Comparison of ENCODE assay signal across 20 cellular contexts in genomic region chr15:41983221-41983620, GRCh38. TPM values are rescaled to one million over a fixed set of nuclear protein-coding genes. Genes with fewer than 3 reads are reported as not detected.
DNase-seq lines count a peak whose midpoint lies in the region; ATAC-seq and TF ChIP-seq lines count a peak whose summit lies in the region.
"Had no signal": no experiment of that assay in that cellular context is flagged by ENCODE, and none has a peak within 500 bp of the region (broad histone marks: within the 10 kb centered on the region; RNA-seq: fewer than 3 reads in every experiment).

No MANE protein-coding gene starts in this region.

- no peaks in the 10 kb centered on the region for H3K36me3 ChIP-seq in H7 (replicated peaks; ENCODE audit: control insufficient read depth, insufficient read depth, low read length)
- H3K36me3 ChIP-seq in Panc1 (ENCODE audit: control insufficient read depth, insufficient read depth, low read length), result no peaks in the 10 kb centered on the region
- no peaks in the 10 kb centered on the region for H3K36me3 ChIP-seq in left lung
- H3K36me3 ChIP-seq in tibial artery, result no peaks in the 10 kb centered on the region
- H3K36me3 ChIP-seq: SJSA1 had no signal

- DNase-seq in H7, result peak; percentile 64
- DNase-seq in Panc1 (ENCODE audit: low read depth, low spot score), result no peak
- no peak for DNase-seq in left lung
- peak; percentile 9 to 47 for DNase-seq in tibial artery
- no peak for DNase-seq in NCI-H187 (lab: John Stamatoyannopoulos, UW)
- DNase-seq in effector memory CD8-positive, alpha-beta T cell, result no peak
- DNase-seq in SIG-M5 treated with dmso at 0.1 percent for 504 hours (lab: John Stamatoyannopoulos, UW; ENCODE audit: unreplicated experiment), result no peak
- DNase-seq: ACHN, DMS79, IMR-90, NCI-H1417, NCI-H187 treated with DMSO at 0.1 percent for 48 hours, NCI-H226, NCI-H526, PC-9 had no signal

- no peaks in the 10 kb centered on the region for H3K9me3 Mint-ChIP-seq in effector memory CD8-positive, alpha-beta T cell

- in situ Hi-C loops in Panc1 (cut with HindIII; ENCODE audit: low pct_unique_long_range_greater_than_20kb, low sequenced_read_pairs), result no loop called here

- ATAC-seq in Panc1 (0 out of 2 replicates have a peak, but pooled peaks have one; percentile 52), left lung (peak; percentile 11)
- no peak for ATAC-seq in effector memory CD8-positive, alpha-beta T cell (replicated peaks)

- H3K27ac ChIP-seq in Panc1 (ENCODE audit: low read length) (no peak overlapping the region), left lung (no peak overlapping the region), tibial artery (no peak overlapping the region)
- H3K27ac ChIP-seq: C4-2B, HL-60, PC-9, SJSA1 had no signal

- H3K27ac Mint-ChIP-seq in effector memory CD8-positive, alpha-beta T cell, result no peak overlapping the region

- H3K4me1 ChIP-seq in Panc1 (ENCODE audit: control insufficient read depth, insufficient read depth, low read length), result no peaks in the 10 kb centered on the region
- peaks cover 0 to 11% of the 10 kb centered on the region in 2 donors for H3K4me1 ChIP-seq in left lung
- H3K4me1 ChIP-seq in tibial artery, result peaks cover 0 to 16% (median 5%) of the 10 kb centered on the region in 4 donors
- H3K4me1 ChIP-seq: SJSA1 had no signal

- TF ChIP-seq CTCF in Panc1 (IDR thresholded peaks at IDR 0.05) (no peak), left lung (IDR thresholded peaks at IDR 0.05) (no peak), tibial artery (IDR thresholded peaks at IDR 0.05) (no peak)

- no peaks in the 10 kb centered on the region for H3K4me1 Mint-ChIP-seq in effector memory CD8-positive, alpha-beta T cell (ENCODE audit: low read depth in 2 of 2)

- H3K4me3 ChIP-seq in H7 (ENCODE audit: insufficient read depth, low read depth, low read length), result no peak overlapping the region
- no peak overlapping the region for H3K4me3 ChIP-seq in Panc1 (ENCODE audit: low read depth in 2 of 2, low read length in 2 of 2)
- H3K4me3 ChIP-seq in left lung, result no peak overlapping the region
- H3K4me3 ChIP-seq in tibial artery, result no peak overlapping the region
- H3K4me3 ChIP-seq: PC-9, SJSA1 had no signal

- no peak overlapping the region for H3K4me3 Mint-ChIP-seq in effector memory CD8-positive, alpha-beta T cell

- peaks cover 2% of the 10 kb centered on the region for H3K36me3 Mint-ChIP-seq in effector memory CD8-positive, alpha-beta T cell (ENCODE audit: insufficient read depth)

- H3K9me3 ChIP-seq in Panc1 (ENCODE audit: control insufficient read depth, insufficient read depth, low read depth, low read length), result no peaks in the 10 kb centered on the region
- H3K9me3 ChIP-seq in left lung, result no peaks in the 10 kb centered on the region
- no peaks in the 10 kb centered on the region for H3K9me3 ChIP-seq in tibial artery
- H3K9me3 ChIP-seq: SJSA1 had no signal

- CTCF ChIA-PET in Panc1 (lab: Charles Lee), result interaction anchor here (0.9 to 1.4 kb wide), 2 partner anchors 10 to 74 kb away, joined by 3 read pairs; no protein-coding TSS in a partner anchor

- intact Hi-C loops in Panc1 (cut with micrococcal nuclease; ENCODE audit: unreplicated experiment), result no loop called here
- intact Hi-C loops in left lung (cut with DNase I), result no loop called here
- intact Hi-C loops in tibial artery (cut with DNase I; ENCODE audit: low total_unique reads), result no loop called here

- POLR2A ChIA-PET in Panc1 (lab: Charles Lee), result no interaction called here

- no peaks in the 10 kb centered on the region for H3K27me3 ChIP-seq in H7 (ENCODE audit: control insufficient read depth, insufficient read depth, low read length)
- no peaks in the 10 kb centered on the region for H3K27me3 ChIP-seq in Panc1 (ENCODE audit: control insufficient read depth, insufficient read depth, low read length)
- H3K27me3 ChIP-seq in left lung, result no peaks in the 10 kb centered on the region
- H3K27me3 ChIP-seq in tibial artery, result no peaks in the 10 kb centered on the region
- H3K27me3 ChIP-seq: SJSA1 had no signal

- peaks cover 5 to 11% of the 10 kb centered on the region in 2 donors for H3K27me3 Mint-ChIP-seq in effector memory CD8-positive, alpha-beta T cell

- no TSS peak for BruUV-seq in Panc1 (replicated peaks; lab: Mats Ljungman, UMichigan)

RNA-seq across cellular contexts. Expression of gene EHD4, which starts 10.9 kb away (rescaled TPM):
- 22.0 and 22.2 TPM in 2 replicates for total RNA-seq in H7 (2014; rRNA removed; shearing (Covaris generic))
- 43.2 TPM for total RNA-seq in Panc1 (2021; ENCODE audit: unreplicated experiment)
- 33.9 TPM for polyA plus RNA-seq in Panc1 (2012; ENCODE audit: insufficient read length)
- total RNA-seq in left lung, result 10 to 100 TPM; 23.0 to 32.6 TPM

RNA-seq across cellular contexts. Expression of gene PLA2G4E, which starts 37.6 kb away (rescaled TPM):
- total RNA-seq in H7 (2014; rRNA removed; shearing (Covaris generic)), result not detected in 2 replicates
- total RNA-seq in Panc1 (2021; ENCODE audit: unreplicated experiment) (not detected), left lung (1 to 10 TPM in 1 of 2 donors, under 1 TPM in 1; 0.12 to 1.2 TPM)
- not detected for polyA plus RNA-seq in Panc1 (2012; ENCODE audit: insufficient read length)
- total RNA-seq: HT1080, IMR-90, M059J, PC-9, SJSA1 had no signal
- polyA plus RNA-seq: IMR-90 had no signal

Comparison
In these comparisons a context has a peak if more than half of its experiments do, and no peak if none do; other contexts are left out.
1. DNase-seq: peak in H7 (single experiment) and tibial artery (2 of 2); none in Panc1 (single experiment), left lung (0 of 2), NCI-H187 (0 of 2), effector memory CD8-positive, alpha-beta T cell (0 of 3) and SIG-M5 treated with dmso at 0.1 percent for 504 hours (single experiment).